17 cellular contexts compared by ENCODE assay signal in genomic region chr4:94528792-94529451, GRCh38.
DNase-seq lines count a peak whose midpoint lies in the region; ATAC-seq, FAIRE-seq and TF ChIP-seq lines count a peak whose summit lies in the region.
"Had no signal": no experiment of that assay in that cellular context is flagged by ENCODE, and none has a peak within 500 bp of the region (broad histone marks: within the 10 kb centered on the region; RNA-seq: fewer than 3 reads in every experiment).

No MANE protein-coding gene starts in this region.

- CTCF ChIA-PET in endothelial cell of umbilical vein (lab: Charles Lee), result no interaction called here

- intact Hi-C loops in endothelial cell of umbilical vein (cut with micrococcal nuclease), result no loop called here

- H3K9me3 ChIP-seq in endothelial cell of umbilical vein (replicated peaks; ENCODE audit: control insufficient read depth, insufficient read depth, low read length), result no peaks in the 10 kb centered on the region
- H3K9me3 ChIP-seq: A549, Caco-2 had no signal

- POLR2A ChIA-PET in endothelial cell of umbilical vein (lab: Charles Lee), result no interaction called here

- H3K27me3 ChIP-seq in endothelial cell of umbilical vein (ENCODE audit: control insufficient read depth in 2 of 2, insufficient read depth in 2 of 2, low read length in 2 of 2), result no peaks in the 10 kb centered on the region

- no peak for TF ChIP-seq POLR2A in endothelial cell of umbilical vein (IDR thresholded peaks at IDR 0.05; ENCODE audit: low read depth, low read length)

- dilution Hi-C loops in endothelial cell of umbilical vein (cut with MboI; ENCODE audit: extremely low pct_ligation_motif_present, low sequenced_read_pairs), result no loop called here

- no peak overlapping the region for H3K9ac ChIP-seq in endothelial cell of umbilical vein (replicated peaks; ENCODE audit: extremely low read depth, insufficient read depth, low read length)

- H3K27ac ChIP-seq in C4-2B (0 out of 2 replicates have a peak overlapping the region, but pooled peaks have one; percentile 4), VCaP (peak overlapping the region; percentile 54), endothelial cell of umbilical vein (ENCODE audit: insufficient read depth, low read depth, low read length) (peak overlapping the region; percentile 30)

- H3K27ac Mint-ChIP-seq in osteocyte (ENCODE audit: unreplicated experiment), result peak overlapping the region; percentile 91

- no peak overlapping the region for H2AFZ ChIP-seq in endothelial cell of umbilical vein (ENCODE audit: low read depth, low read length)

- H4K20me1 ChIP-seq in endothelial cell of umbilical vein (replicated peaks; ENCODE audit: control insufficient read depth, extremely low read depth, insufficient read depth, low read length), result no peaks in the 10 kb centered on the region

- H3K4me2 ChIP-seq in endothelial cell of umbilical vein (ENCODE audit: insufficient read depth, low read length), result peak overlapping the region; percentile 44
- H3K4me2 ChIP-seq: A549 had no signal

- ATAC-seq in GM18870 (IDR thresholded peaks at IDR 0.05; ENCODE audit: unreplicated experiment), result no peak
- ATAC-seq: A549 had no signal

- DNase-seq in endothelial cell of umbilical vein (ENCODE audit: low read depth, low spot score) (no peak), osteocyte (ENCODE audit: extremely low spot score, unreplicated experiment) (no peak), OCI-M1 (lab: John Stamatoyannopoulos, UW) (no peak), HUDEP-2 (lab: John Stamatoyannopoulos, UW; ENCODE audit: unreplicated experiment in 76 of 76) (no peak), frontal cortex (ENCODE audit: low spot score in 2 of 2) (no peak)
- DNase-seq: Caco-2, DMS53, HCEC 1CT, NCI-H1105 treated with DMSO at 0.1 percent for 48 hours, NCI-H187, NCI-H2171, SIG-M5 had no signal

- peaks cover 0 to 12% of the 10 kb centered on the region in 2 experiments for H3K36me3 ChIP-seq in endothelial cell of umbilical vein (ENCODE audit: control insufficient read depth in 2 of 2, extremely low read depth in 1 of 2, insufficient read depth in 2 of 2, low read length in 2 of 2)

- H3K9me3 Mint-ChIP-seq in osteocyte (ENCODE audit: unreplicated experiment), result no peaks in the 10 kb centered on the region

- no TSS peak for BruUV-seq in endothelial cell of umbilical vein (replicated peaks; lab: Mats Ljungman, UMichigan)

- peaks cover 78% of the 10 kb centered on the region for H3K79me2 ChIP-seq in endothelial cell of umbilical vein (ENCODE audit: control insufficient read depth, insufficient read depth, low read length)

- FAIRE-seq in endothelial cell of umbilical vein (lab: Jason Lieb, UNC), result no peak
- FAIRE-seq in frontal cortex (lab: Jason Lieb, UNC), result no peak
- FAIRE-seq: A549, RCC 7860 had no signal

- H3K9me1 ChIP-seq in endothelial cell of umbilical vein (replicated peaks; ENCODE audit: control insufficient read depth, extremely low read depth, insufficient read depth, low read length), result no peaks in the 10 kb centered on the region

- H3K4me1 Mint-ChIP-seq in osteocyte (ENCODE audit: unreplicated experiment), result peaks cover 91% of the 10 kb centered on the region

- peaks cover 13% of the 10 kb centered on the region for H3K36me3 Mint-ChIP-seq in osteocyte (ENCODE audit: unreplicated experiment)

- no peak for TF ChIP-seq CTCF in C4-2B (conservative IDR thresholded peaks at IDR 0.05)
- no peak for TF ChIP-seq CTCF in VCaP (conservative IDR thresholded peaks at IDR 0.05)
- TF ChIP-seq CTCF in endothelial cell of umbilical vein (IDR thresholded peaks at IDR 0.05; ENCODE audit: extremely low read depth in 1 of 2, insufficient read depth in 1 of 2, low read depth in 1 of 2, low read length in 2 of 2), result no peak
- TF ChIP-seq CTCF in osteocyte (IDR thresholded peaks at IDR 0.05), result no peak

- H3K4me1 ChIP-seq in endothelial cell of umbilical vein (ENCODE audit: control insufficient read depth, extremely low read depth, insufficient read depth, low read length), result peaks cover 37% of the 10 kb centered on the region

- no peak overlapping the region for H3K4me3 ChIP-seq in endothelial cell of umbilical vein (replicated peaks in 1 of 3; ENCODE audit: insufficient read depth in 1 of 3, low read depth in 1 of 3, low read length in 3 of 3)
- H3K4me3 ChIP-seq: A549 had no signal

- H3K27me3 Mint-ChIP-seq in osteocyte (ENCODE audit: unreplicated experiment), result no peaks in the 10 kb centered on the region

- H3K4me3 Mint-ChIP-seq in osteocyte (ENCODE audit: unreplicated experiment), result no peak overlapping the region

TF ChIP-seq in endothelial cell of umbilical vein, 7 proteins besides CTCF, POLR2A, EP300 and RAD21:
- TF ChIP-seq MYC (IDR thresholded peaks at IDR 0.05; ENCODE audit: low read depth, low read length), result no peak
- no peak for TF ChIP-seq POLR2AphosphoS5 (IDR thresholded peaks at IDR 0.05; ENCODE audit: insufficient read depth, low read depth, low read length)
- TF ChIP-seq JUN (IDR thresholded peaks at IDR 0.05; ENCODE audit: borderline replicate concordance, insufficient read depth, insufficient read length, low read depth), result no peak
- no peak for TF ChIP-seq EZH2 (IDR thresholded peaks at IDR 0.05; ENCODE audit: borderline replicate concordance, low read depth, low read length, severe bottlenecking)
- no peak for TF ChIP-seq FOS (IDR thresholded peaks at IDR 0.05; ENCODE audit: borderline replicate concordance, insufficient read depth, low read length)
- TF ChIP-seq GATA2 (IDR thresholded peaks at IDR 0.05; ENCODE audit: insufficient read depth, insufficient read length, low read depth, low read length), result no peak
- TF ChIP-seq, protein P1, sequence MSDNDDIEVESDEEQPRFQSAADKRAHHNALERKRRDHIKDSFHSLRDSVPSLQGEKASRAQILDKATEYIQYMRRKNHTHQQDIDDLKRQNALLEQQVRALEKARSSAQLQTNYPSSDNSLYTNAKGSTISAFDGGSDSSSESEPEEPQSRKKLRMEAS (IDR thresholded peaks at IDR 0.05; ENCODE audit: insufficient read depth, insufficient read length), result no peak

Comparison
In these comparisons a context has a peak if more than half of its experiments do, and no peak if none do; other contexts are left out.
1. H3K27ac ChIP-seq: peak in every context shown above with its lines; median percentile 54 in VCaP; 30 in endothelial cell of umbilical vein; 4 in C4-2B.